Comparison of ENCODE assay signal across 7 cellular contexts in genomic region chr2:222423632-222424280, GRCh38. TPM values are rescaled to one million over a fixed set of nuclear protein-coding genes. Genes with fewer than 3 reads are reported as not detected.
DNase-seq lines count a peak whose midpoint lies in the region; ATAC-seq and TF ChIP-seq lines count a peak whose summit lies in the region.

No MANE protein-coding gene starts in this region.

- no peak for TF ChIP-seq POLR2A in ovary (IDR thresholded peaks at IDR 0.05)

- H3K27ac ChIP-seq in VCaP (peak overlapping the region; percentile 65; the same call in 1 of the 2 replicates), ectodermal cell (ENCODE audit: insufficient read depth, low read depth, low read length, poor library complexity, severe bottlenecking) (no peak overlapping the region), ovary (no peak overlapping the region)

- no peak for TF ChIP-seq EP300 in ovary (IDR thresholded peaks at IDR 0.05)

- WGBS in ectodermal cell, 2 experiments, result 3 to 4% methylated on average over 23 of the region's 23 CpGs
- 32 to 50% (median 46%) methylated on average over 14 to 23 of the region's 23 CpGs for WGBS in ovary, 3 donors

- intact Hi-C loops in ovary (cut with DNase I), result no loop called here

- H3K36me3 ChIP-seq in ectodermal cell (ENCODE audit: control insufficient read depth, insufficient read depth, low read length) (no peaks in the 10 kb centered on the region), ovary (no peaks in the 10 kb centered on the region)

- ATAC-seq in GM19025 (IDR thresholded peaks at IDR 0.05; ENCODE audit: low read depth, unreplicated experiment) (peak; percentile 25), HG02943 (IDR thresholded peaks at IDR 0.05; ENCODE audit: low read depth, unreplicated experiment) (peak; percentile 25)

- H3K9me3 ChIP-seq in ectodermal cell (ENCODE audit: control insufficient read depth, low read length) (no peaks in the 10 kb centered on the region), ovary (no peaks in the 10 kb centered on the region)

- DNase-seq in ovary (peak in 2 of 5 donors; percentile 11 to 29), DMS114 treated with DMSO at 0.1 percent for 48 hours (lab: John Stamatoyannopoulos, UW; ENCODE audit: unreplicated experiment) (no peak), RPMI8226 (no peak)

- peaks cover 72% of the 10 kb centered on the region for H3K27me3 ChIP-seq in ectodermal cell (ENCODE audit: control insufficient read depth, insufficient read depth, low read length, poor library complexity, severe bottlenecking)
- no peaks in the 10 kb centered on the region for H3K27me3 ChIP-seq in ovary

- TF ChIP-seq CTCF in VCaP (conservative IDR thresholded peaks at IDR 0.05), result no peak
- TF ChIP-seq CTCF in ovary (IDR thresholded peaks at IDR 0.05), result no peak

- H3K4me1 ChIP-seq in ectodermal cell (ENCODE audit: control insufficient read depth, insufficient read depth, low read length), result peaks cover 6% of the 10 kb centered on the region
- peaks cover 4% of the 10 kb centered on the region for H3K4me1 ChIP-seq in ovary (ENCODE audit: insufficient read depth)

- H3K4me3 ChIP-seq in ectodermal cell (ENCODE audit: insufficient read depth, low read depth, low read length), result peak overlapping the region; percentile 50
- peak overlapping the region; percentile 49 for H3K4me3 ChIP-seq in ovary

RNA-seq across cellular contexts. Expression of gene SGPP2, which starts 0.6 kb away (rescaled TPM):
- 1.4 TPM for polyA plus RNA-seq in ectodermal cell (2013, experiment 1 of 4)
- polyA plus RNA-seq in ectodermal cell (2013, experiment 2 of 4), result 1.5 TPM
- 0.64 TPM for polyA plus RNA-seq in ectodermal cell (2013, experiment 3 of 4)
- 0.81 TPM for polyA plus RNA-seq in ectodermal cell (2013, experiment 4 of 4)
- 10 to 100 TPM in 1 of 7 donors, 1 to 10 TPM in 4, under 1 TPM in 1, not detected in 1; 0.43 to 18.5 (median 1.9) TPM for total RNA-seq in ovary
- polyA plus RNA-seq in ovary, result 10 to 100 TPM in 1 of 2 donors, under 1 TPM in 1; 0.22 to 12.5 TPM
